8 cellular contexts compared by ENCODE assay signal in the genomic region with DNA sequence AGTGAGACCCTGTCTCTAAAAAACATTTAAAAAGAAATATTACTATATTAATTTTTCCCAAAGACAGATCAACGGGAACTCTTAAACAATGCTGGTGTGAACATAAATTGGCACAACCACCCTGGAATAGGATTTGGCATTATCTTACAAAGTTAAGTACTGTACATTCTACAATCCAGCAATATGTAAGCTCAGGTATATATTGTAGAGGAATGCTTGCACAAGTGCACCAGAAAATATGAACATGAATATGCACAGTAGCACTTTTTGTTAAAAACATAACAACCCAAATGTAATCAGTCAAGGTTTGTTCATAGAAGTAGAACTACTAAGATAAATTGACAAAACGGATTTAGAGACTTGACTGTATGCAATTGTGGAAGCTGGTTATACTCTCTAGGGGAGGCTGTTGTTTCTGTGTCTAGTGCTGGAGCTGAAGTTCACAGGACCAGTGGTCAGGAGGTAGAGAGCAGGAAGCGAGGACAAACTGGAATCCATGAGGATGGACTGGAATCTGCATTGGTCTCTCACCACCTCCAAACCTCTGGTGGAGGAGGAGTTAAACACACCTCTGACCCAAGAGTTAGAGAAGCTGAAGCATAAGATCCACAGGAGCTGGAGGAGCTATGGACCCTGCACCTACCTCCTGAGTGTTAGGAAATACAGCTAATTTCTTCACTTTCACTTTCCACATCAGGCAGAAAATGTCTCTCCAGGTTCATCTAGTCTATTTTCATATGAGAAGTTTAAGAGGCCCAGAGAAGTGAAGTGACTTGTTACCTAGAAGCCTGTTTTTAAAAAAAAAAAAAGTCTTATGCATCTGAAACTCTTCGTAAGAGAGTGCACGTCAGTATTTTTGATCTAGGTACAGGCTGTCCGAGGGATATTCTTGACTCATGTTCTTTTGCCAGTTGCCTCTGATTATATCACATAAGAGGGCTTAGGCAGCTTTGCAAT. TPM values are rescaled to one million over a fixed set of nuclear protein-coding genes. Genes with fewer than 3 reads are reported as not detected.
DNase-seq lines count a peak whose midpoint lies in the region; ATAC-seq and TF ChIP-seq lines count a peak whose summit lies in the region.

No MANE protein-coding gene starts in this region.

- H2BK20ac ChIP-seq in IMR-90 (ENCODE audit: low read depth, low read length): no peak overlapping the region

- BruUV-seq in IMR-90 (replicated peaks; lab: Mats Ljungman, UMichigan): no TSS peak

- H4K5ac ChIP-seq in IMR-90 (ENCODE audit: low read depth, low read length): peak overlapping the region; percentile 78; the same call in 1 of the 2 replicates

- H3K79me1 ChIP-seq in IMR-90 (ENCODE audit: low read depth in 1 of 2, low read length in 2 of 2): peaks cover 0 to 4% of the 10 kb centered on the region in 2 experiments; a peak in 1 of 4 replicates

- DNase-seq in Right ventricle myocardium inferior (ENCODE audit: missing footprints) (no peak), cardiac septum (ENCODE audit: low spot score) (no peak), IMR-90 (no peak), coronary artery (ENCODE audit: low spot score) (no peak), omental fat pad (ENCODE audit: low spot score) (no peak), NCI-H748 treated with DMSO at 0.1 percent for 48 hours (lab: John Stamatoyannopoulos, UW) (no peak), iPS-NIHi7 (ENCODE audit: extremely low spot score) (no peak), caudate nucleus (lab: John Stamatoyannopoulos, UW) (no peak)

- H3K9ac ChIP-seq in IMR-90 (ENCODE audit: low read depth, low read length): no peak overlapping the region

- WGBS in IMR-90 (ENCODE audit: extremely low coverage in 2 of 2, insufficient read length in 1 of 2), 2 experiments: no CpG with 5 or more reads among the region's 6 CpGs

- ATAC-seq in Right ventricle myocardium inferior (peak; percentile 83), IMR-90 (ENCODE audit: low read depth) (peak; percentile 14; the same call in 1 of the 2 replicates), omental fat pad (ENCODE audit: low FRiP score) (peak; percentile 84)

- H3K27ac ChIP-seq in IMR-90 (ENCODE audit: insufficient read depth, low read length): no peak overlapping the region
- H3K27ac ChIP-seq in coronary artery: peak overlapping the region; percentile 57 to 85
- no peak overlapping the region for H3K27ac ChIP-seq in caudate nucleus (ENCODE audit: low read depth, low read length)

- no peaks in the 10 kb centered on the region for H3K9me1 ChIP-seq in IMR-90 (ENCODE audit: insufficient read depth, low read length)

- dilution Hi-C loops in IMR-90 (cut with HindIII; ENCODE audit: low sequenced_read_pairs, unreplicated experiment): no loop called here

- H2BK5ac ChIP-seq in IMR-90 (ENCODE audit: low read depth, low read length, poor library complexity, severe bottlenecking): no peak overlapping the region

- TF ChIP-seq CTCF in IMR-90 (conservative IDR thresholded peaks at IDR 0.05; ENCODE audit: low read depth, low read length) (no peak), coronary artery (IDR thresholded peaks at IDR 0.05) (no peak), omental fat pad (IDR thresholded peaks at IDR 0.05) (no peak)

- intact Hi-C loops in Right ventricle myocardium inferior (cut with DNase I) (no loop called here), cardiac septum (cut with DNase I) (loop anchor here (10.0 kb wide), 2 partner anchors 624 to 844 kb away; a partner anchor contains a TSS), IMR-90 (cut with micrococcal nuclease) (no loop called here)

- H2AFZ ChIP-seq in IMR-90 (replicated peaks; ENCODE audit: low read length, poor library complexity): no peak overlapping the region

- peak overlapping the region; percentile 38; the same call in 1 of the 2 replicates for H3K18ac ChIP-seq in IMR-90 (ENCODE audit: low read depth, low read length)

- no peak overlapping the region for H3K23ac ChIP-seq in IMR-90 (ENCODE audit: low read depth, low read length)

- no peak overlapping the region for H2BK15ac ChIP-seq in IMR-90 (ENCODE audit: low read depth, low read length)

- peak overlapping the region; percentile 43 for H2AK9ac ChIP-seq in IMR-90 (replicated peaks; ENCODE audit: low read depth, low read length, poor library complexity)

- H3K4ac ChIP-seq in IMR-90 (ENCODE audit: low read depth, low read length): no peak overlapping the region

- peak overlapping the region; percentile 91 for H3K4me2 ChIP-seq in IMR-90 (ENCODE audit: low read depth, low read length)

- H3K9me3 ChIP-seq in IMR-90 (ENCODE audit: control insufficient read depth, insufficient read depth, low read length): no peaks in the 10 kb centered on the region

- H3K14ac ChIP-seq in IMR-90 (replicated peaks; ENCODE audit: low read depth, low read length): peak overlapping the region; percentile 36; the same call in 1 of the 2 replicates

- H4K20me1 ChIP-seq in IMR-90 (ENCODE audit: insufficient read depth, low read length): no peaks in the 10 kb centered on the region

- no peak overlapping the region for H3K56ac ChIP-seq in IMR-90 (ENCODE audit: extremely low read depth, insufficient read depth, low read length)

- H2AK5ac ChIP-seq in IMR-90 (ENCODE audit: low read depth, low read length): no peak overlapping the region

- 0 out of 2 replicates have a peak, but pooled peaks cover 1% of the 10 kb centered on the region for H3K36me3 ChIP-seq in IMR-90 (ENCODE audit: control insufficient read depth, insufficient read depth, low read length)

- POLR2A ChIA-PET in IMR-90 (lab: Charles Lee; ENCODE audit: unreplicated experiment): no interaction called here

- no peaks in the 10 kb centered on the region for H3K27me3 ChIP-seq in IMR-90 (ENCODE audit: control insufficient read depth, insufficient read depth, low read length)

- in situ Hi-C loops in IMR-90 (cut with MboI; ENCODE audit: low sequenced_read_pairs): loop anchor here (10.0 kb wide), 1 partner anchor 56 kb away; no protein-coding TSS in a partner anchor

- TF ChIP-seq POLR2A in IMR-90 (IDR thresholded peaks at IDR 0.05; ENCODE audit: low read depth, low read length): no peak

- CTCF ChIA-PET in IMR-90 (lab: Yijun Ruan, JAX): no interaction called here

- no peak overlapping the region for H4K91ac ChIP-seq in IMR-90 (ENCODE audit: insufficient read depth, low read depth, low read length)

- no peaks in the 10 kb centered on the region for H3K4me1 ChIP-seq in IMR-90 (ENCODE audit: control insufficient read depth, insufficient read depth, low read length)

- no peak for TF ChIP-seq RAD21 in IMR-90 (IDR thresholded peaks at IDR 0.05; ENCODE audit: low read length)

- 0 out of 4 replicates have a peak overlapping the region, but pooled peaks of 1 of the 2 experiments have one; percentile 37 for H4K8ac ChIP-seq in IMR-90 (ENCODE audit: low read depth in 2 of 2, low read length in 2 of 2)

- H2BK120ac ChIP-seq in IMR-90 (ENCODE audit: low read depth, low read length): no peak overlapping the region

- H3K4me3 ChIP-seq in IMR-90 (ENCODE audit: insufficient read depth, low read depth, low read length): no peak overlapping the region
- H3K4me3 ChIP-seq in coronary artery: peak overlapping the region; percentile 65

TF ChIP-seq in IMR-90, 13 proteins besides CTCF, POLR2A, EP300 and RAD21:
- TF ChIP-seq, protein P1, sequence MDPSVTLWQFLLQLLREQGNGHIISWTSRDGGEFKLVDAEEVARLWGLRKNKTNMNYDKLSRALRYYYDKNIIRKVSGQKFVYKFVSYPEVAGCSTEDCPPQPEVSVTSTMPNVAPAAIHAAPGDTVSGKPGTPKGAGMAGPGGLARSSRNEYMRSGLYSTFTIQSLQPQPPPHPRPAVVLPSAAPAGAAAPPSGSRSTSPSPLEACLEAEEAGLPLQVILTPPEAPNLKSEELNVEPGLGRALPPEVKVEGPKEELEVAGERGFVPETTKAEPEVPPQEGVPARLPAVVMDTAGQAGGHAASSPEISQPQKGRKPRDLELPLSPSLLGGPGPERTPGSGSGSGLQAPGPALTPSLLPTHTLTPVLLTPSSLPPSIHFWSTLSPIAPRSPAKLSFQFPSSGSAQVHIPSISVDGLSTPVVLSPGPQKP (IDR thresholded peaks at IDR 0.05; ENCODE audit: borderline replicate concordance, low read depth, low read length): no peak
- TF ChIP-seq MXI1 (IDR thresholded peaks at IDR 0.05; ENCODE audit: borderline replicate concordance, low read depth, low read length) (no peak), FOS (IDR thresholded peaks at IDR 0.05; ENCODE audit: low read depth, low read length) (no peak), MAFK (IDR thresholded peaks at IDR 0.05; ENCODE audit: low read depth, low read length) (no peak), CHD1 (IDR thresholded peaks at IDR 0.05; ENCODE audit: low read depth, low read length) (no peak)

RNA-seq across cellular contexts. Expression of a gene that starts 20.3 kb away (rescaled TPM):
- 6.9 TPM for total RNA-seq in Right ventricle myocardium inferior
- 9.3 TPM for total RNA-seq in cardiac septum
- 68.6 and 76.9 TPM in 2 replicates for total RNA-seq in IMR-90 (2012; rRNA removed)
- 25.5 and 28.8 TPM in 2 replicates for polyA plus RNA-seq in IMR-90 (2012; rRNA removed)
- polyA plus RNA-seq in IMR-90 (2012; cell fraction: cytosol; rRNA removed): 8.9 and 9.9 TPM in 2 replicates
- polyA plus RNA-seq in IMR-90 (2012; cell fraction: nucleus; rRNA removed; ENCODE audit: low replicate concordance): 18.0 and 107 TPM in 2 replicates
- total RNA-seq in omental fat pad: 10 to 100 TPM; 27.4 to 62.3 (median 36.1) TPM

Comparison
In these comparisons a context has a peak if more than half of its experiments do, and no peak if none do; other contexts are left out.
1. ATAC-seq: peak in every context shown above with its lines; median percentile 84 in omental fat pad; 83 in Right ventricle myocardium inferior; 14 in IMR-90.
2. H3K27ac ChIP-seq: peak in coronary artery (2 of 2); none in IMR-90 (single experiment) and caudate nucleus (single experiment).